18 cellular contexts compared by ENCODE assay signal in the genomic region with DNA sequence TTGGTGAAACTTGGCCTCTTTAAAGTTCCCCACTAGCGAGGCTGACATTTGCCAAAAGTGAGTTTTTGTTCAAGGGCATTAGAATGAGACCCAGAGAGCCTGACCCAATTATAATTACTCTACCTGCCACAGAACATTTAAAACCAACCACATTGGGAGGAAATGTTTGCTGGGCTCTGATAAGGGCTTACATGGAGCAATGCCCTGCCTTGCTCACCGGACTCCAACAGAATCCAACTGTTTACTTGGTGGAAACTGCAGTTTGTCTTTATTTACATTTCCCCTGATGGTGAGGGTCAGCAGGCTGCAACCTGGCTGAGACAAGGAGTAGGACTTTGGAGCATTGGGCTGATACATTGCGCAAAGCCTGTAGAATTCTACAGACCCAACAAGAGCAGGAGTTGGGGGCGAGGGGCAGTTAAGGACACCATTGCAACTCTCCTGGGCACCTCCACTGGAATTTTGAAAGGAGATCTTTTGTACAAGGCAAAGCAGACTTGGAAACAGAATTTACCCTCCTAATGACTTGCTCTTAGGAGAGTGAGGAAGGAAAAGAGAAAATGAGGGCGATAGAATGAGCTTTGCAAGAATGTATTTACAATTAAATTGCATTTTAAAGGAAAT.
DNase-seq lines count a peak whose midpoint lies in the region; ATAC-seq and TF ChIP-seq lines count a peak whose summit lies in the region.
"Had no signal": no experiment of that assay in that cellular context is flagged by ENCODE, and none has a peak within 500 bp of the region (broad histone marks: within the 10 kb centered on the region; RNA-seq: fewer than 3 reads in every experiment).

No MANE protein-coding gene starts in this region.

- DNase-seq in HuH-7.5 (ENCODE audit: low spot score), result peak; percentile 16
- DNase-seq in hepatocyte (ENCODE audit: low spot score), result peak; percentile 24
- DNase-seq in right lobe of liver, result peak; percentile 43 to 85 (median 70)
- DNase-seq in D341Med (ENCODE audit: low spot score), result no peak
- DNase-seq in NCI-H2029 treated with DMSO at 0.1 percent for 48 hours (lab: John Stamatoyannopoulos, UW), result no peak
- no peak for DNase-seq in activated CD4-positive, alpha-beta memory T cell treated with anti-CD3 and anti-CD28 coated beads, Interleukin-2, amount 10 ng/mL, durations not matched to agents 7 days and 5 days
- no peak for DNase-seq in EL
- DNase-seq: ACHN; BE2C; C1 segment of cervical spinal cord; CD4-positive, CD25-positive, alpha-beta regulatory T cell; CD8-positive, alpha-beta memory T cell; COR-L47; DMS153; DMS79; GF-D8 had no signal

- TF ChIP-seq CTCF in hepatocyte (IDR thresholded peaks at IDR 0.05; ENCODE audit: poor library complexity) (no peak), right lobe of liver (IDR thresholded peaks at IDR 0.05) (no peak)

- H3K4me3 ChIP-seq in hepatocyte (no peak overlapping the region), right lobe of liver (peak overlapping the region in 1 of 3 donors; percentile 26)
- H3K4me3 ChIP-seq: HAP-1 had no signal

- H3K9me2 ChIP-seq in hepatocyte (replicated peaks; ENCODE audit: insufficient read depth), result no peaks in the 10 kb centered on the region

- peak overlapping the region; percentile 38 for H3K4me2 ChIP-seq in hepatocyte
- H3K4me2 ChIP-seq: KMS-11 had no signal

- no peaks in the 10 kb centered on the region for H3K27me3 Mint-ChIP-seq in activated CD4-positive, alpha-beta memory T cell treated with anti-CD3 and anti-CD28 coated beads, Interleukin-2, amount 10 ng/mL, durations not matched to agents 7 days and 5 days
- H3K27me3 Mint-ChIP-seq: CD4-positive, CD25-positive, alpha-beta regulatory T cell; CD8-positive, alpha-beta memory T cell had no signal

- POLR2A ChIA-PET in activated CD4-positive, alpha-beta memory T cell treated with anti-CD3 and anti-CD28 coated beads, Interleukin-2, amount 10 ng/mL, durations not matched to agents 7 days and 5 days (lab: Charles Lee), result no interaction called here

- peaks cover 6% of the 10 kb centered on the region for H3K9me3 Mint-ChIP-seq in activated CD4-positive, alpha-beta memory T cell treated with anti-CD3 and anti-CD28 coated beads, Interleukin-2, amount 10 ng/mL, durations not matched to agents 7 days and 5 days

- no peaks in the 10 kb centered on the region for H3K4me1 Mint-ChIP-seq in activated CD4-positive, alpha-beta memory T cell treated with anti-CD3 and anti-CD28 coated beads, Interleukin-2, amount 10 ng/mL, durations not matched to agents 7 days and 5 days
- H3K4me1 Mint-ChIP-seq: CD4-positive, CD25-positive, alpha-beta regulatory T cell; CD8-positive, alpha-beta memory T cell had no signal

- no peaks in the 10 kb centered on the region for H4K20me1 ChIP-seq in hepatocyte (ENCODE audit: insufficient read depth, poor library complexity, severe bottlenecking)

- H3K36me3 ChIP-seq in hepatocyte (replicated peaks; ENCODE audit: insufficient read depth, low read depth) (no peaks in the 10 kb centered on the region), right lobe of liver (no peaks in the 10 kb centered on the region)
- H3K36me3 ChIP-seq: BE2C, HAP-1 had no signal

- intact Hi-C loops in right lobe of liver (cut with DNase I), result no loop called here

- H3K27ac Mint-ChIP-seq in activated CD4-positive, alpha-beta memory T cell treated with anti-CD3 and anti-CD28 coated beads, Interleukin-2, amount 10 ng/mL, durations not matched to agents 7 days and 5 days, result no peak overlapping the region
- H3K27ac Mint-ChIP-seq: CD4-positive, CD25-positive, alpha-beta regulatory T cell; CD8-positive, alpha-beta memory T cell had no signal

- H3K79me2 ChIP-seq in hepatocyte, result no peaks in the 10 kb centered on the region

- no peaks in the 10 kb centered on the region for H3K36me3 Mint-ChIP-seq in activated CD4-positive, alpha-beta memory T cell treated with anti-CD3 and anti-CD28 coated beads, Interleukin-2, amount 10 ng/mL, durations not matched to agents 7 days and 5 days (ENCODE audit: low read depth)
- H3K36me3 Mint-ChIP-seq: CD4-positive, CD25-positive, alpha-beta regulatory T cell; CD8-positive, alpha-beta memory T cell had no signal

- ATAC-seq in right lobe of liver, result peak; percentile 93 to 96 (median 94)

- WGBS in hepatocyte (ENCODE audit: low lambda C conversion rate, missing lambda C conversion rate), result 68% methylated on average over 5 of the region's 5 CpGs
- 26% methylated on average over 5 of the region's 5 CpGs for WGBS in right lobe of liver (ENCODE audit: insufficient coverage, low coverage, low lambda C conversion rate, missing lambda C conversion rate)

- H3K27me3 ChIP-seq in hepatocyte (no peaks in the 10 kb centered on the region), right lobe of liver (no peaks in the 10 kb centered on the region)
- H3K27me3 ChIP-seq: BE2C had no signal

- H3K4me1 ChIP-seq in hepatocyte (ENCODE audit: insufficient read depth) (peaks cover 4% of the 10 kb centered on the region), right lobe of liver (peaks cover 0 to 21% (median 8%) of the 10 kb centered on the region in 4 donors)
- H3K4me1 ChIP-seq: BE2C, HAP-1 had no signal

- TF ChIP-seq POLR2A in right lobe of liver (IDR thresholded peaks at IDR 0.05), result no peak

- CTCF ChIA-PET in activated CD4-positive, alpha-beta memory T cell treated with anti-CD3 and anti-CD28 coated beads, Interleukin-2, amount 10 ng/mL, durations not matched to agents 7 days and 5 days (lab: Charles Lee), result no interaction called here

- H3K9me3 ChIP-seq in hepatocyte (ENCODE audit: low read depth) (no peaks in the 10 kb centered on the region), right lobe of liver (no peaks in the 10 kb centered on the region)
- H3K9me3 ChIP-seq: BE2C, HAP-1 had no signal

- no peak overlapping the region for H3K4me3 Mint-ChIP-seq in activated CD4-positive, alpha-beta memory T cell treated with anti-CD3 and anti-CD28 coated beads, Interleukin-2, amount 10 ng/mL, durations not matched to agents 7 days and 5 days
- H3K4me3 Mint-ChIP-seq: CD4-positive, CD25-positive, alpha-beta regulatory T cell; CD8-positive, alpha-beta memory T cell had no signal

- no peak overlapping the region for H2AFZ ChIP-seq in hepatocyte

- H3K27ac ChIP-seq in hepatocyte, result peak overlapping the region; percentile 59
- H3K27ac ChIP-seq in right lobe of liver, result peak overlapping the region; percentile 43 to 78 (median 74)
- H3K27ac ChIP-seq: KMS-11 had no signal

Comparison
In these comparisons a context has a peak if more than half of its experiments do, and no peak if none do; other contexts are left out.
1. DNase-seq: peak in HuH-7.5 (single experiment), hepatocyte (single experiment) and right lobe of liver (3 of 3); none in D341Med (single experiment), NCI-H2029 treated with DMSO at 0.1 percent for 48 hours (single experiment), activated CD4-positive, alpha-beta memory T cell treated with anti-CD3 and anti-CD28 coated beads, Interleukin-2, amount 10 ng/mL, durations not matched to agents 7 days and 5 days (single experiment) and EL (single experiment).